In genomic region chr6:129659590-129660345, GRCh38 we compare ENCODE assay signal across 1 cellular context.
TF ChIP-seq lines count a peak whose summit lies in the region.

No MANE protein-coding gene starts in this region.

TF ChIP-seq in K562, 482 proteins besides CTCF, POLR2A, EP300 and RAD21 (continued from another document and continues in another):
- no peak for TF ChIP-seq DIDO1 (tag; IDR thresholded peaks at IDR 0.05; ENCODE audit: low read depth)
- TF ChIP-seq TCF7L2 (IDR thresholded peaks at IDR 0.05; ENCODE audit: low read depth, low read length), result no peak
- no peak for TF ChIP-seq ZC3H8 (IDR thresholded peaks at IDR 0.05)
- TF ChIP-seq ZNF165 (CRISPR knock-in tag; IDR thresholded peaks at IDR 0.05; ENCODE audit: borderline replicate concordance), result no peak; the same call in 1 of the 2 replicates
- no peak for TF ChIP-seq NR2C2 (CRISPR knock-in tag; IDR thresholded peaks at IDR 0.05)
- TF ChIP-seq NR2C2 (tag; IDR thresholded peaks at IDR 0.05), result peak; percentile 88
- TF ChIP-seq MAX (CRISPR knock-in tag; IDR thresholded peaks at IDR 0.05), result no peak
- TF ChIP-seq CBX5 (IDR thresholded peaks at IDR 0.05; ENCODE audit: borderline replicate concordance, low read depth), result no peak
- no peak for TF ChIP-seq THRAP3 (IDR thresholded peaks at IDR 0.05; ENCODE audit: borderline replicate concordance)
- TF ChIP-seq TOE1 (IDR thresholded peaks at IDR 0.05; ENCODE audit: borderline replicate concordance), result no peak
- no peak for TF ChIP-seq TOE1 (CRISPR knock-in tag; IDR thresholded peaks at IDR 0.05; ENCODE audit: borderline replicate concordance, low read depth)
- 0 out of 4 replicates have a peak, but pooled peaks of 1 of the 2 experiments have one; percentile 15 for TF ChIP-seq KDM1A (IDR thresholded peaks at IDR 0.05)
- no peak for TF ChIP-seq PTBP1 (IDR thresholded peaks at IDR 0.05; ENCODE audit: low read depth, low read length)
- no peak for TF ChIP-seq ZNF24 (IDR thresholded peaks at IDR 0.05)
- TF ChIP-seq TAF7 (tag; IDR thresholded peaks at IDR 0.05), result peak; percentile 52; the same call in 1 of the 2 replicates
- TF ChIP-seq HES1 (IDR thresholded peaks at IDR 0.05; ENCODE audit: low read depth), result no peak
- no peak for TF ChIP-seq SMAD4 (CRISPR knock-in tag; conservative IDR thresholded peaks at IDR 0.05)
- TF ChIP-seq RUNX1 (IDR thresholded peaks at IDR 0.05; ENCODE audit: low read depth), result no peak
- peak; percentile 33; the same call in 1 of the 2 replicates for TF ChIP-seq CEBPB (tag; IDR thresholded peaks at IDR 0.05)
- no peak for TF ChIP-seq POU5F1 (IDR thresholded peaks at IDR 0.05; ENCODE audit: borderline replicate concordance, low read depth, low read length, partially characterized antibody)
- no peak for TF ChIP-seq SREBF2 (CRISPR knock-in tag; IDR thresholded peaks at IDR 0.05)
- TF ChIP-seq KLF6 (CRISPR knock-in tag; IDR thresholded peaks at IDR 0.05; ENCODE audit: borderline replicate concordance), result no peak
- TF ChIP-seq CHAMP1 (IDR thresholded peaks at IDR 0.05), result peak; percentile 53; the same call in 1 of the 2 replicates
- no peak for TF ChIP-seq MAFK (IDR thresholded peaks at IDR 0.05; ENCODE audit: low read length)
- peak; percentile 40; the same call in 1 of the 2 replicates for TF ChIP-seq JUND (IDR thresholded peaks at IDR 0.05; ENCODE audit: borderline replicate concordance, low read depth, low read length)
- TF ChIP-seq JUND (tag; IDR thresholded peaks at IDR 0.05; ENCODE audit: borderline replicate concordance, low read depth, low read length), result peak; percentile 25; the same call in 1 of the 3 replicates
- TF ChIP-seq HNRNPL (IDR thresholded peaks at IDR 0.05; ENCODE audit: low read depth, low read length), result no peak
- TF ChIP-seq ARID4B (CRISPR knock-in tag; IDR thresholded peaks at IDR 0.05), result no peak; the same call in 1 of the 2 replicates
- no peak for TF ChIP-seq POLR3A (IDR thresholded peaks at IDR 0.05; ENCODE audit: borderline replicate concordance, extremely low read depth, insufficient read depth, insufficient read length)
- TF ChIP-seq NR3C1 (CRISPR knock-in tag; IDR thresholded peaks at IDR 0.05), result no peak
- no peak for TF ChIP-seq ZBED1 (IDR thresholded peaks at IDR 0.05)
- TF ChIP-seq ZNF77 (CRISPR knock-in tag; IDR thresholded peaks at IDR 0.05), result no peak
- TF ChIP-seq ZNF511 (CRISPR knock-in tag; IDR thresholded peaks at IDR 0.05), result no peak
- peak in 1 of 3 experiments; percentile 51; a peak in 1 of 6 replicates for TF ChIP-seq ZBTB11 (CRISPR knock-in tag; IDR thresholded peaks at IDR 0.05)
- no peak for TF ChIP-seq SAP30 (IDR thresholded peaks at IDR 0.05; ENCODE audit: borderline replicate concordance, insufficient read depth, low read depth, low read length, poor library complexity, severe bottlenecking)
- TF ChIP-seq FOXM1 (IDR thresholded peaks at IDR 0.05; ENCODE audit: low read depth), result peak; percentile 59
- no peak for TF ChIP-seq FOXM1 (CRISPR knock-in tag; IDR thresholded peaks at IDR 0.05; ENCODE audit: low read depth)
- no peak for TF ChIP-seq YBX1 (IDR thresholded peaks at IDR 0.05)
- 0 out of 4 replicates have a peak, but pooled peaks of 1 of the 2 experiments have one; percentile 4 for TF ChIP-seq NRF1 (conservative IDR thresholded peaks at IDR 0.05 in 1 of 2, IDR thresholded peaks at IDR 0.05 in 1 of 2)
- no peak for TF ChIP-seq FOXJ3 (CRISPR knock-in tag; IDR thresholded peaks at IDR 0.05)
- no peak for TF ChIP-seq MIER1 (IDR thresholded peaks at IDR 0.05; ENCODE audit: low read depth)
- TF ChIP-seq BCOR (IDR thresholded peaks at IDR 0.05), result no peak
- TF ChIP-seq PTTG1 (tag; IDR thresholded peaks at IDR 0.05; ENCODE audit: low read depth), result no peak
- TF ChIP-seq HOXB6 (CRISPR knock-in tag; IDR thresholded peaks at IDR 0.05; ENCODE audit: borderline replicate concordance), result no peak
- no peak for TF ChIP-seq ILK (tag; IDR thresholded peaks at IDR 0.05; ENCODE audit: borderline replicate concordance, low read depth)
- no peak for TF ChIP-seq NFATC3 (IDR thresholded peaks at IDR 0.05)
- TF ChIP-seq GTF2F1 (IDR thresholded peaks at IDR 0.05; ENCODE audit: low read depth, low read length), result no peak
- TF ChIP-seq SMAD1 (IDR thresholded peaks at IDR 0.05; ENCODE audit: low read depth, low read length, partially characterized antibody), result no peak
- TF ChIP-seq THRB (CRISPR knock-in tag; conservative IDR thresholded peaks at IDR 0.05), result peak; percentile 56; the same call in 1 of the 2 replicates
- no peak for TF ChIP-seq PURB (CRISPR knock-in tag; IDR thresholded peaks at IDR 0.05; ENCODE audit: low read depth)
- TF ChIP-seq CBFA2T2 (conservative IDR thresholded peaks at IDR 0.05), result no peak
- no peak for TF ChIP-seq TFE3 (CRISPR knock-in tag; IDR thresholded peaks at IDR 0.05)
- TF ChIP-seq PBX2 (CRISPR knock-in tag; IDR thresholded peaks at IDR 0.05; ENCODE audit: low read depth), result no peak
- TF ChIP-seq PBX2 (tag; conservative IDR thresholded peaks at IDR 0.05; ENCODE audit: low read depth), result no peak
- TF ChIP-seq KDM2B (CRISPR knock-in tag; IDR thresholded peaks at IDR 0.05), result no peak
- no peak for TF ChIP-seq ZNF217 (CRISPR knock-in tag; IDR thresholded peaks at IDR 0.05)
